In genomic region chr22:44748524-44748923, GRCh38 we compare ENCODE assay signal across 20 cellular contexts. TPM values are rescaled to one million over a fixed set of nuclear protein-coding genes. Genes with fewer than 3 reads are reported as not detected.
DNase-seq lines count a peak whose midpoint lies in the region; ATAC-seq and TF ChIP-seq lines count a peak whose summit lies in the region.
"Had no signal": no experiment of that assay in that cellular context is flagged by ENCODE, and none has a peak within 500 bp of the region (broad histone marks: within the 10 kb centered on the region; RNA-seq: fewer than 3 reads in every experiment).

No MANE protein-coding gene starts in this region.

- H3K27me3 ChIP-seq in IMR-90 (ENCODE audit: control insufficient read depth, insufficient read depth, low read length), result peaks cover 7% of the 10 kb centered on the region; the same call in 1 of the 2 replicates
- H3K27me3 ChIP-seq in hepatocyte, result no peaks in the 10 kb centered on the region
- H3K27me3 ChIP-seq in mucosa of rectum (ENCODE audit: control insufficient read depth in 2 of 2, insufficient read depth in 2 of 2, low read length in 2 of 2), result no peaks in the 10 kb centered on the region
- H3K27me3 ChIP-seq in neuronal stem cell (ENCODE audit: control insufficient read depth in 3 of 3, insufficient read depth in 3 of 3, low read depth in 1 of 3, low read length in 3 of 3), result peaks cover 3 to 40% (median 13%) of the 10 kb centered on the region in 3 experiments
- H3K27me3 ChIP-seq: MG63 had no signal

- no peak overlapping the region for H3K4me3 ChIP-seq in IMR-90 (ENCODE audit: insufficient read depth, low read depth, low read length)
- H3K4me3 ChIP-seq in hepatocyte, result no peak overlapping the region
- H3K4me3 ChIP-seq in mucosa of rectum (ENCODE audit: low read length in 2 of 2), result no peak overlapping the region
- no peak overlapping the region for H3K4me3 ChIP-seq in neuronal stem cell (ENCODE audit: low read length in 2 of 2)
- H3K4me3 ChIP-seq: MG63 had no signal

- CTCF ChIA-PET in IMR-90 (lab: Yijun Ruan, JAX), result no interaction called here

- H2AK5ac ChIP-seq in IMR-90 (ENCODE audit: low read depth, low read length) (no peak overlapping the region), neuronal stem cell (ENCODE audit: low read depth, low read length) (no peak overlapping the region)

- no peak overlapping the region for H2BK12ac ChIP-seq in neuronal stem cell (ENCODE audit: low read length)

- H3K9ac ChIP-seq in IMR-90 (ENCODE audit: low read depth, low read length), result no peak overlapping the region
- no peak overlapping the region for H3K9ac ChIP-seq in mucosa of rectum (ENCODE audit: low read depth in 1 of 2, low read length in 2 of 2)
- H3K9ac ChIP-seq in neuronal stem cell (ENCODE audit: low read depth, low read length, poor library complexity), result no peak overlapping the region
- H3K9ac ChIP-seq: SK-N-SH had no signal

- dilution Hi-C loops in IMR-90 (cut with HindIII; ENCODE audit: low sequenced_read_pairs, unreplicated experiment), result no loop called here

- H3K27ac ChIP-seq in IMR-90 (ENCODE audit: insufficient read depth, low read length) (no peak overlapping the region), hepatocyte (peak overlapping the region; percentile 96), mucosa of rectum (ENCODE audit: low read depth in 2 of 2, low read length in 2 of 2) (peak overlapping the region; percentile 15 to 90), neuronal stem cell (replicated peaks; ENCODE audit: low read length) (no peak overlapping the region)

- no peak overlapping the region for H2AK9ac ChIP-seq in IMR-90 (replicated peaks; ENCODE audit: low read depth, low read length, poor library complexity)

- TF ChIP-seq CTCF in IMR-90 (conservative IDR thresholded peaks at IDR 0.05; ENCODE audit: low read depth, low read length) (no peak), hepatocyte (IDR thresholded peaks at IDR 0.05; ENCODE audit: poor library complexity) (no peak)

- H3K23ac ChIP-seq in IMR-90 (ENCODE audit: low read depth, low read length), result no peak overlapping the region
- H3K23ac ChIP-seq in neuronal stem cell (ENCODE audit: low read depth, low read length, poor library complexity), result no peak overlapping the region

- no peaks in the 10 kb centered on the region for H3K36me3 ChIP-seq in IMR-90 (ENCODE audit: control insufficient read depth, insufficient read depth, low read length)
- no peaks in the 10 kb centered on the region for H3K36me3 ChIP-seq in hepatocyte (replicated peaks; ENCODE audit: insufficient read depth, low read depth)
- H3K36me3 ChIP-seq in mucosa of rectum (ENCODE audit: control insufficient read depth in 2 of 2, insufficient read depth in 2 of 2, low read length in 2 of 2), result no peaks in the 10 kb centered on the region
- H3K36me3 ChIP-seq in neuronal stem cell (replicated peaks in 1 of 2; ENCODE audit: control insufficient read depth in 2 of 2, insufficient read depth in 2 of 2, low read length in 2 of 2), result no peaks in the 10 kb centered on the region
- H3K36me3 ChIP-seq: MG63 had no signal

- TF ChIP-seq POLR2A in IMR-90 (IDR thresholded peaks at IDR 0.05; ENCODE audit: low read depth, low read length), result no peak

- no peaks in the 10 kb centered on the region for H3K9me2 ChIP-seq in hepatocyte (replicated peaks; ENCODE audit: insufficient read depth)
- H3K9me2 ChIP-seq: SK-N-SH had no signal

- BruUV-seq in IMR-90 (replicated peaks; lab: Mats Ljungman, UMichigan), result no TSS peak

- H3K9me3 ChIP-seq in IMR-90 (ENCODE audit: control insufficient read depth, insufficient read depth, low read length) (no peaks in the 10 kb centered on the region), hepatocyte (ENCODE audit: low read depth) (no peaks in the 10 kb centered on the region), mucosa of rectum (ENCODE audit: control insufficient read depth in 2 of 2, low read length in 2 of 2) (no peaks in the 10 kb centered on the region), neuronal stem cell (replicated peaks in 1 of 2; ENCODE audit: control insufficient read depth in 2 of 2, insufficient read depth in 1 of 2, low read depth in 1 of 2, low read length in 2 of 2) (peaks cover 0 to 2% of the 10 kb centered on the region in 2 donors)
- H3K9me3 ChIP-seq: MG63, SK-N-SH had no signal

- H2BK120ac ChIP-seq in IMR-90 (ENCODE audit: low read depth, low read length) (no peak overlapping the region), neuronal stem cell (ENCODE audit: low read depth, low read length) (no peak overlapping the region)

- H3K4me2 ChIP-seq in IMR-90 (ENCODE audit: low read depth, low read length) (no peak overlapping the region), hepatocyte (no peak overlapping the region), neuronal stem cell (ENCODE audit: insufficient read depth, low read length, poor library complexity, severe bottlenecking) (no peak overlapping the region)
- H3K4me2 ChIP-seq: SK-N-SH had no signal

- H3K14ac ChIP-seq in IMR-90 (replicated peaks; ENCODE audit: low read depth, low read length), result no peak overlapping the region
- no peak overlapping the region for H3K14ac ChIP-seq in neuronal stem cell (ENCODE audit: low read length)

- no peaks in the 10 kb centered on the region for H3K79me1 ChIP-seq in IMR-90 (ENCODE audit: low read depth in 1 of 2, low read length in 2 of 2)
- no peaks in the 10 kb centered on the region for H3K79me1 ChIP-seq in neuronal stem cell (ENCODE audit: low read depth, low read length)

- peaks cover 4% of the 10 kb centered on the region for H3K79me2 ChIP-seq in hepatocyte

- in situ Hi-C loops in IMR-90 (cut with MboI; ENCODE audit: low sequenced_read_pairs), result no loop called here

- H3K9me1 ChIP-seq in IMR-90 (ENCODE audit: insufficient read depth, low read length), result peaks cover 4% of the 10 kb centered on the region; the same call in 1 of the 2 replicates

- H3K18ac ChIP-seq in IMR-90 (ENCODE audit: low read depth, low read length) (no peak overlapping the region), neuronal stem cell (ENCODE audit: low read length) (no peak overlapping the region)

- WGBS in IMR-90 (ENCODE audit: extremely low coverage in 2 of 2, insufficient read length in 1 of 2), 2 experiments, result 84% methylated on average over 5 of the region's 7 CpGs; no CpG with 5 or more reads in 1 of the 2 experiments
- 95% methylated on average over 7 of the region's 7 CpGs for WGBS in hepatocyte (ENCODE audit: low lambda C conversion rate, missing lambda C conversion rate)
- no CpG with 5 or more reads among the region's 7 CpGs for WGBS in neuronal stem cell (ENCODE audit: extremely low coverage in 2 of 2, insufficient read length in 2 of 2, insufficient replicate concordance in 1 of 2), 2 donors

- no peaks in the 10 kb centered on the region for H4K20me1 ChIP-seq in IMR-90 (ENCODE audit: insufficient read depth, low read length)
- H4K20me1 ChIP-seq in hepatocyte (ENCODE audit: insufficient read depth, poor library complexity, severe bottlenecking), result no peaks in the 10 kb centered on the region

- H2BK15ac ChIP-seq in IMR-90 (ENCODE audit: low read depth, low read length), result no peak overlapping the region
- no peak overlapping the region for H2BK15ac ChIP-seq in neuronal stem cell (ENCODE audit: low read length)

- intact Hi-C loops in IMR-90 (cut with micrococcal nuclease), result no loop called here

- H3K4ac ChIP-seq in IMR-90 (ENCODE audit: low read depth, low read length), result no peak overlapping the region
- no peak overlapping the region for H3K4ac ChIP-seq in neuronal stem cell (ENCODE audit: low read length)

- POLR2A ChIA-PET in IMR-90 (lab: Charles Lee; ENCODE audit: unreplicated experiment), result no interaction called here

- DNase-seq in IMR-90, result no peak
- DNase-seq in hepatocyte (ENCODE audit: low spot score), result no peak
- DNase-seq in neuronal stem cell (ENCODE audit: low spot score), result no peak
- DNase-seq in HuH-7.5 (ENCODE audit: low spot score), result no peak
- no peak for DNase-seq in anterior cingulate cortex (lab: John Stamatoyannopoulos, UW)
- DNase-seq: C1 segment of cervical spinal cord; CD4-positive, alpha-beta memory T cell; COR-L47; DND-41; HCEC 1CT; KBM-7; MG63; NCI-H2029; NCI-H446; NCI-H524 treated with DMSO at 0.1 percent for 48 hours; NCI-H774; SK-N-SH had no signal

- ATAC-seq in IMR-90 (ENCODE audit: low read depth) (no peak), GM19397 (IDR thresholded peaks at IDR 0.05; ENCODE audit: unreplicated experiment) (no peak)

- H4K8ac ChIP-seq in IMR-90 (ENCODE audit: low read depth in 2 of 2, low read length in 2 of 2), result no peak overlapping the region
- H4K8ac ChIP-seq in neuronal stem cell (ENCODE audit: low read depth, low read length), result no peak overlapping the region

- no peak for TF ChIP-seq RAD21 in IMR-90 (IDR thresholded peaks at IDR 0.05; ENCODE audit: low read length)

- peaks cover 15% of the 10 kb centered on the region for H3K4me1 ChIP-seq in IMR-90 (ENCODE audit: control insufficient read depth, insufficient read depth, low read length)
- peaks cover 39% of the 10 kb centered on the region for H3K4me1 ChIP-seq in hepatocyte (ENCODE audit: insufficient read depth)
- peaks cover 24 to 28% of the 10 kb centered on the region in 2 donors for H3K4me1 ChIP-seq in mucosa of rectum (ENCODE audit: control insufficient read depth in 2 of 2, insufficient read depth in 2 of 2, low read length in 2 of 2)
- H3K4me1 ChIP-seq in neuronal stem cell (ENCODE audit: control insufficient read depth in 2 of 2, insufficient read depth in 1 of 2, low read depth in 1 of 2, low read length in 2 of 2), result peaks cover 2 to 3% of the 10 kb centered on the region in 2 donors

- H4K91ac ChIP-seq in IMR-90 (ENCODE audit: insufficient read depth, low read depth, low read length) (no peak overlapping the region), neuronal stem cell (ENCODE audit: low read depth, low read length, poor library complexity) (no peak overlapping the region)

- no peak overlapping the region for H3K56ac ChIP-seq in IMR-90 (ENCODE audit: extremely low read depth, insufficient read depth, low read length)

- H2BK20ac ChIP-seq in IMR-90 (ENCODE audit: low read depth, low read length), result peak overlapping the region; percentile 10; the same call in 1 of the 2 replicates

- H4K5ac ChIP-seq in IMR-90 (ENCODE audit: low read depth, low read length), result no peak overlapping the region

- H2AFZ ChIP-seq in IMR-90 (replicated peaks; ENCODE audit: low read length, poor library complexity) (no peak overlapping the region), hepatocyte (no peak overlapping the region), neuronal stem cell (ENCODE audit: low read length) (no peak overlapping the region)

- no peak overlapping the region for H2BK5ac ChIP-seq in IMR-90 (ENCODE audit: low read depth, low read length, poor library complexity, severe bottlenecking)
- H2BK5ac ChIP-seq in neuronal stem cell (ENCODE audit: low read length), result no peak overlapping the region

RNA-seq across cellular contexts. Expression of gene ARHGAP8, which starts 3.9 kb away (rescaled TPM):
- total RNA-seq in IMR-90 (2012; rRNA removed), result 0.18 and 0.28 TPM in 2 replicates
- 0.06 and 0.21 TPM in 2 replicates for polyA plus RNA-seq in IMR-90 (2012; rRNA removed)
- polyA plus RNA-seq in IMR-90 (2012; cell fraction: cytosol; rRNA removed), result 0.11 and 0.17 TPM in 2 replicates
- polyA plus RNA-seq in IMR-90 (2012; cell fraction: nucleus; rRNA removed; ENCODE audit: low replicate concordance), result 0.78 and 0.85 TPM in 2 replicates
- 24.0 and 25.2 TPM in 2 replicates for total RNA-seq in hepatocyte
- 50.4 and 62.8 TPM in 2 replicates for polyA plus RNA-seq in hepatocyte
- polyA plus RNA-seq in neuronal stem cell (2013, experiment 1 of 2), result 4.1 TPM
- polyA plus RNA-seq in neuronal stem cell (2013, experiment 2 of 2), result 4.2 TPM
- total RNA-seq: A673 had no signal
- polyA plus RNA-seq: CD4-positive, alpha-beta memory T cell had no signal

RNA-seq across cellular contexts. Expression of gene PRR5, which starts 46.5 kb away (rescaled TPM):
- total RNA-seq in IMR-90 (2012; rRNA removed) (7.5 and 8.1 TPM in 2 replicates), hepatocyte (44.2 and 65.1 TPM in 2 replicates)
- polyA plus RNA-seq in IMR-90 (2012; rRNA removed) (23.1 and 24.3 TPM in 2 replicates), hepatocyte (84.9 and 91.2 TPM in 2 replicates)
- 17.7 and 39.4 TPM in 2 replicates for polyA plus RNA-seq in IMR-90 (2012; cell fraction: cytosol; rRNA removed)
- 39.7 and 77.7 TPM in 2 replicates for polyA plus RNA-seq in IMR-90 (2012; cell fraction: nucleus; rRNA removed; ENCODE audit: low replicate concordance)
- polyA plus RNA-seq in neuronal stem cell (2013, experiment 1 of 2), result 14.6 TPM
- 14.4 TPM for polyA plus RNA-seq in neuronal stem cell (2013, experiment 2 of 2)

Comparison
In these comparisons a context has a peak if more than half of its experiments do, and no peak if none do; other contexts are left out.
1. H3K27ac ChIP-seq: peak in hepatocyte (single experiment) and mucosa of rectum (2 of 2); none in IMR-90 (single experiment) and neuronal stem cell (single experiment).
2. RNA of gene ARHGAP8, which starts 3.9 kb away (total RNA-seq): 24.0 to 25.2 TPM in hepatocyte; 0.18 to 0.28 TPM in IMR-90; every median in the first group is over 10 times any median in the second.